ENCODE assay signal across 23 cellular contexts in genomic region chr12:9635014-9635413, GRCh38. TPM values are rescaled to one million over a fixed set of nuclear protein-coding genes. Genes with fewer than 3 reads are reported as not detected.
DNase-seq lines count a peak whose midpoint lies in the region; ATAC-seq and FAIRE-seq lines count a peak whose summit lies in the region.
"Had no signal": no experiment of that assay in that cellular context is flagged by ENCODE, and none has a peak within 500 bp of the region (broad histone marks: within the 10 kb centered on the region; RNA-seq: fewer than 3 reads in every experiment).

No MANE protein-coding gene starts in this region.

- ATAC-seq in activated T-cell treated with anti-CD3 and anti-CD28 coated beads, Interleukin-2, amount 50 U/mL, for 72 hours (replicated peaks in 1 of 2) = no peak
- ATAC-seq in stimulated activated memory B cell treated with anti-CD40 and anti-IgM and Interleukin-4, amounts not matched to agents 10 μg/mL and 1 μg/mL and 100 μg/mL, for 72 hours = no peak
- no peak for ATAC-seq in HG02623 (IDR thresholded peaks at IDR 0.05; ENCODE audit: unreplicated experiment)
- ATAC-seq: heart left ventricle had no signal

- peak overlapping the region; percentile 2 to 46 for H3K4me3 Mint-ChIP-seq in activated T-cell treated with anti-CD3 and anti-CD28 coated beads, Interleukin-2, amount 50 U/mL, for 72 hours
- H3K4me3 Mint-ChIP-seq in activated naive CD8-positive, alpha-beta T cell = peak overlapping the region; percentile 33
- H3K4me3 Mint-ChIP-seq in stimulated activated memory B cell treated with anti-CD40 and anti-IgM and Interleukin-4, amounts not matched to agents 10 μg/mL and 1 μg/mL and 100 μg/mL, for 72 hours = no peak overlapping the region
- H3K4me3 Mint-ChIP-seq: CD14-positive monocyte had no signal

- peaks cover 7 to 12% of the 10 kb centered on the region in 2 donors for H3K9me3 Mint-ChIP-seq in activated T-cell treated with anti-CD3 and anti-CD28 coated beads, Interleukin-2, amount 50 U/mL, for 72 hours
- H3K9me3 Mint-ChIP-seq in activated naive CD8-positive, alpha-beta T cell (ENCODE audit: low read depth) = no peaks in the 10 kb centered on the region
- peaks cover 10% of the 10 kb centered on the region for H3K9me3 Mint-ChIP-seq in stimulated activated memory B cell treated with anti-CD40 and anti-IgM and Interleukin-4, amounts not matched to agents 10 μg/mL and 1 μg/mL and 100 μg/mL, for 72 hours

- no peak for DNase-seq in activated T-cell treated with anti-CD3 and anti-CD28 coated beads, Interleukin-2, amount 50 U/mL, for 72 hours
- no peak for DNase-seq in activated T-cell treated with anti-CD3 and anti-CD28 coated beads for 4 hours
- no peak for DNase-seq in GM19239 (ENCODE audit: insufficient read length, low spot score)
- no peak for DNase-seq in AG08395 (ENCODE audit: low spot score)
- no peak for DNase-seq in epidermal melanocyte (ENCODE audit: insufficient read length, low spot score)
- DNase-seq: ACHN; activated CD4-positive, alpha-beta T cell treated with anti-CD3 and anti-CD28 coated beads, Interleukin-2, amount 50 U/mL, for 4 hours; amniotic stem cell; cortex of kidney; heart left ventricle; MG63; NCI-H1694; NCI-H82; Right ventricle myocardium superior; stimulated activated CD4-positive, alpha-beta T cell treated with anti-CD3 and anti-CD28 coated beads, Interleukin-2, amount 100 ng/mL, for 24 hours; uterus had no signal

- FAIRE-seq in GM19239 (lab: Jason Lieb, UNC) = peak; percentile 78
- FAIRE-seq: bronchial epithelial cell had no signal

- H3K4me1 Mint-ChIP-seq in activated T-cell treated with anti-CD3 and anti-CD28 coated beads, Interleukin-2, amount 50 U/mL, for 72 hours (ENCODE audit: low read depth) = peaks cover 47% of the 10 kb centered on the region
- peaks cover 72% of the 10 kb centered on the region for H3K4me1 Mint-ChIP-seq in activated naive CD8-positive, alpha-beta T cell (ENCODE audit: low read depth)
- H3K4me1 Mint-ChIP-seq in stimulated activated memory B cell treated with anti-CD40 and anti-IgM and Interleukin-4, amounts not matched to agents 10 μg/mL and 1 μg/mL and 100 μg/mL, for 72 hours = peaks cover 61% of the 10 kb centered on the region

- H3K27me3 Mint-ChIP-seq in activated T-cell treated with anti-CD3 and anti-CD28 coated beads, Interleukin-2, amount 50 U/mL, for 72 hours (ENCODE audit: low read depth) = no peaks in the 10 kb centered on the region
- no peaks in the 10 kb centered on the region for H3K27me3 Mint-ChIP-seq in activated naive CD8-positive, alpha-beta T cell
- no peaks in the 10 kb centered on the region for H3K27me3 Mint-ChIP-seq in stimulated activated memory B cell treated with anti-CD40 and anti-IgM and Interleukin-4, amounts not matched to agents 10 μg/mL and 1 μg/mL and 100 μg/mL, for 72 hours

- peak overlapping the region; percentile 12 for H3K27ac Mint-ChIP-seq in activated T-cell treated with anti-CD3 and anti-CD28 coated beads, Interleukin-2, amount 50 U/mL, for 72 hours
- H3K27ac Mint-ChIP-seq in activated naive CD8-positive, alpha-beta T cell = peak overlapping the region; percentile 94
- H3K27ac Mint-ChIP-seq in stimulated activated memory B cell treated with anti-CD40 and anti-IgM and Interleukin-4, amounts not matched to agents 10 μg/mL and 1 μg/mL and 100 μg/mL, for 72 hours = peak overlapping the region; percentile 86

- peaks cover 6 to 26% of the 10 kb centered on the region in 2 donors for H3K36me3 Mint-ChIP-seq in activated T-cell treated with anti-CD3 and anti-CD28 coated beads, Interleukin-2, amount 50 U/mL, for 72 hours (ENCODE audit: insufficient read depth in 2 of 2)
- H3K36me3 Mint-ChIP-seq in activated naive CD8-positive, alpha-beta T cell = peaks cover 14% of the 10 kb centered on the region
- H3K36me3 Mint-ChIP-seq in stimulated activated memory B cell treated with anti-CD40 and anti-IgM and Interleukin-4, amounts not matched to agents 10 μg/mL and 1 μg/mL and 100 μg/mL, for 72 hours = peaks cover 18% of the 10 kb centered on the region

RNA-seq across cellular contexts. Expression of gene KLRB1, which starts 27.3 kb away (rescaled TPM):
- total RNA-seq in activated T-cell treated with anti-CD3 and anti-CD28 coated beads, Interleukin-2, amount 50 U/mL, for 72 hours = 1 to 10 TPM in 1 of 2 donors, under 1 TPM in 1; 0.89 to 3.0 TPM
- total RNA-seq: bronchial epithelial cell, GM12878, pulmonary artery endothelial cell, Right ventricle myocardium superior had no signal

RNA-seq across cellular contexts. Expression of gene CLEC2D, which starts 34.5 kb away (rescaled TPM):
- total RNA-seq in activated T-cell treated with anti-CD3 and anti-CD28 coated beads, Interleukin-2, amount 50 U/mL, for 72 hours = 100 to 1,000 TPM; 269 to 293 TPM

Comparison
In these comparisons a context has a peak if more than half of its experiments do, and no peak if none do; other contexts are left out.
1. H3K27ac Mint-ChIP-seq: peak in every context shown above with its lines; median percentile 94 in activated naive CD8-positive, alpha-beta T cell; 86 in stimulated activated memory B cell treated with anti-CD40 and anti-IgM and Interleukin-4, amounts not matched to agents 10 μg/mL and 1 μg/mL and 100 μg/mL, for 72 hours; 12 in activated T-cell treated with anti-CD3 and anti-CD28 coated beads, Interleukin-2, amount 50 U/mL, for 72 hours.